ENCODE assay signal across 22 cellular contexts in genomic region chr4:163967263-163967662, GRCh38.
DNase-seq lines count a peak whose midpoint lies in the region; ATAC-seq and TF ChIP-seq lines count a peak whose summit lies in the region.
"Had no signal": no experiment of that assay in that cellular context is flagged by ENCODE, and none has a peak within 500 bp of the region (broad histone marks: within the 10 kb centered on the region; RNA-seq: fewer than 3 reads in every experiment).

No MANE protein-coding gene starts in this region.

- DNase-seq in DMS 273 (lab: John Stamatoyannopoulos, UW; ENCODE audit: unreplicated experiment) = peak; percentile 5
- DNase-seq in DMS 273 treated with DMSO at 0.1 percent for 48 hours (lab: John Stamatoyannopoulos, UW) = no peak
- DNase-seq in GM10266 (ENCODE audit: extremely low spot score) = no peak
- no peak for DNase-seq in activated CD8-positive, alpha-beta T cell treated with anti-CD3 and anti-CD28 coated beads, Interleukin-2, amount 10 ng/mL, durations not matched to agents 7 days and 5 days
- DNase-seq: activated CD8-positive, alpha-beta T cell treated with anti-CD3 and anti-CD28 coated beads for 36 hours; activated T-cell treated with anti-CD3 and anti-CD28 coated beads, Interleukin-2, amount 50 U/mL, for 72 hours; body of pancreas; DMS153; left lung; mucosa of descending colon; NCI-H187; NCI-H524; right cardiac atrium; SHP77 treated with DMSO at 0.1 percent for 48 hours; stimulated activated naive CD4-positive, alpha-beta T cell; WERI-Rb-1 had no signal

- H3K27ac Mint-ChIP-seq in activated CD8-positive, alpha-beta T cell treated with anti-CD3 and anti-CD28 coated beads, Interleukin-2, amount 10 ng/mL, durations not matched to agents 7 days and 5 days = no peak overlapping the region
- H3K27ac Mint-ChIP-seq: activated CD8-positive, alpha-beta T cell treated with anti-CD3 and anti-CD28 coated beads for 36 hours; activated naive CD4-positive, alpha-beta T cell treated with anti-CD3 and anti-CD28 coated beads, Interleukin-2, amount 50 U/mL, for 72 hours; activated T-cell treated with anti-CD3 and anti-CD28 coated beads, Interleukin-2, amount 50 U/mL, for 72 hours; T-helper 1 cell treated with Interleukin-12 subunit alpha and Interleukin-12 subunit beta and Interleukin-4 antibody, amounts not matched to agents 30 μg/mL and 1 μg/mL, for 36 hours had no signal

- TF ChIP-seq CTCF in GM10266 (IDR thresholded peaks at IDR 0.05; ENCODE audit: control insufficient read depth, insufficient read depth, low read depth, missing control alignments) = no peak

- H3K27me3 Mint-ChIP-seq in activated CD8-positive, alpha-beta T cell treated with anti-CD3 and anti-CD28 coated beads, Interleukin-2, amount 10 ng/mL, durations not matched to agents 7 days and 5 days (ENCODE audit: low read depth) = no peaks in the 10 kb centered on the region
- H3K27me3 Mint-ChIP-seq: activated CD8-positive, alpha-beta T cell treated with anti-CD3 and anti-CD28 coated beads for 36 hours had no signal

- H3K4me1 Mint-ChIP-seq in activated CD8-positive, alpha-beta T cell treated with anti-CD3 and anti-CD28 coated beads, Interleukin-2, amount 10 ng/mL, durations not matched to agents 7 days and 5 days (ENCODE audit: low read depth) = no peaks in the 10 kb centered on the region

- no peak for TF ChIP-seq POLR2A in GM18505 (IDR thresholded peaks at IDR 0.05; ENCODE audit: borderline replicate concordance, extremely low read depth, insufficient read depth, insufficient read length)

- CTCF ChIA-PET in activated CD8-positive, alpha-beta T cell treated with anti-CD3 and anti-CD28 coated beads, Interleukin-2, amount 10 ng/mL, durations not matched to agents 7 days and 5 days (lab: Charles Lee) = no interaction called here

- POLR2A ChIA-PET in activated CD8-positive, alpha-beta T cell treated with anti-CD3 and anti-CD28 coated beads, Interleukin-2, amount 10 ng/mL, durations not matched to agents 7 days and 5 days (lab: Charles Lee) = no interaction called here

- no peak overlapping the region for H3K4me3 Mint-ChIP-seq in activated CD8-positive, alpha-beta T cell treated with anti-CD3 and anti-CD28 coated beads, Interleukin-2, amount 10 ng/mL, durations not matched to agents 7 days and 5 days
- H3K4me3 Mint-ChIP-seq: activated CD8-positive, alpha-beta T cell treated with anti-CD3 and anti-CD28 coated beads for 36 hours; activated T-cell treated with anti-CD3 and anti-CD28 coated beads, Interleukin-2, amount 50 U/mL, for 72 hours; T-helper 1 cell treated with Interleukin-12 subunit alpha and Interleukin-12 subunit beta and Interleukin-4 antibody, amounts not matched to agents 30 μg/mL and 1 μg/mL, for 36 hours had no signal

- ATAC-seq in HG02588 (IDR thresholded peaks at IDR 0.05; ENCODE audit: unreplicated experiment) (peak; percentile 78), HG03378 (IDR thresholded peaks at IDR 0.05; ENCODE audit: unreplicated experiment) (peak; percentile 56), GM18505 (IDR thresholded peaks at IDR 0.05; ENCODE audit: unreplicated experiment) (no peak), HG03196 (IDR thresholded peaks at IDR 0.05; ENCODE audit: unreplicated experiment) (no peak)
- no peak for ATAC-seq in activated CD8-positive, alpha-beta T cell treated with anti-CD3 and anti-CD28 coated beads, Interleukin-2, amount 10 ng/mL, durations not matched to agents 7 days and 5 days
- ATAC-seq: activated CD8-positive, alpha-beta T cell treated with anti-CD3 and anti-CD28 coated beads for 36 hours; activated naive CD4-positive, alpha-beta T cell treated with anti-CD3 and anti-CD28 coated beads, Interleukin-2, amount 50 U/mL, for 72 hours; activated T-cell treated with anti-CD3 and anti-CD28 coated beads, Interleukin-2, amount 50 U/mL, for 72 hours; body of pancreas; left lung; mucosa of descending colon; right cardiac atrium had no signal

- H3K36me3 Mint-ChIP-seq in activated CD8-positive, alpha-beta T cell treated with anti-CD3 and anti-CD28 coated beads, Interleukin-2, amount 10 ng/mL, durations not matched to agents 7 days and 5 days (ENCODE audit: low read depth) = no peaks in the 10 kb centered on the region
- H3K36me3 Mint-ChIP-seq: activated naive CD4-positive, alpha-beta T cell treated with anti-CD3 and anti-CD28 coated beads, Interleukin-2, amount 50 U/mL, for 72 hours had no signal

- no peaks in the 10 kb centered on the region for H3K9me3 Mint-ChIP-seq in activated CD8-positive, alpha-beta T cell treated with anti-CD3 and anti-CD28 coated beads, Interleukin-2, amount 10 ng/mL, durations not matched to agents 7 days and 5 days (ENCODE audit: insufficient read depth)
- H3K9me3 Mint-ChIP-seq: activated CD8-positive, alpha-beta T cell treated with anti-CD3 and anti-CD28 coated beads for 36 hours; activated naive CD4-positive, alpha-beta T cell treated with anti-CD3 and anti-CD28 coated beads, Interleukin-2, amount 50 U/mL, for 72 hours; activated T-cell treated with anti-CD3 and anti-CD28 coated beads, Interleukin-2, amount 50 U/mL, for 72 hours; T-helper 1 cell treated with Interleukin-12 subunit alpha and Interleukin-12 subunit beta and Interleukin-4 antibody, amounts not matched to agents 30 μg/mL and 1 μg/mL, for 36 hours had no signal

Comparison
In these comparisons a context has a peak if more than half of its experiments do, and no peak if none do; other contexts are left out.
1. ATAC-seq: peak in HG02588 (single experiment) and HG03378 (single experiment); none in GM18505 (single experiment), HG03196 (single experiment) and activated CD8-positive, alpha-beta T cell treated with anti-CD3 and anti-CD28 coated beads, Interleukin-2, amount 10 ng/mL, durations not matched to agents 7 days and 5 days (single experiment).